ENCODE assay signal across 4 cellular contexts in genomic region chr3:32015638-32016037, GRCh38. TPM values are rescaled to one million over a fixed set of nuclear protein-coding genes. Genes with fewer than 3 reads are reported as not detected.
"Had no signal": no experiment of that assay in that cellular context is flagged by ENCODE, and none has a peak within 500 bp of the region (broad histone marks: within the 10 kb centered on the region; RNA-seq: fewer than 3 reads in every experiment).

No MANE protein-coding gene starts in this region.

RNA-seq across cellular contexts. Expression of gene ZNF860, which starts 34.1 kb away (rescaled TPM):
- total RNA-seq: activated CD4-positive, alpha-beta T cell treated with anti-CD3 and anti-CD28 coated beads, Interleukin-2, amount 10 ng/mL, durations not matched to agents 7 days and 5 days; activated CD8-positive, alpha-beta memory T cell treated with anti-CD3 and anti-CD28 coated beads, Interleukin-2, amount 10 ng/mL, durations not matched to agents 7 days and 5 days; activated CD8-positive, alpha-beta T cell treated with anti-CD3 and anti-CD28 coated beads for 36 hours; activated CD8-positive, alpha-beta T cell treated with anti-CD3 and anti-CD28 coated beads, Interleukin-2, amount 10 ng/mL, durations not matched to agents 7 days and 5 days had no signal
